In the genomic region with DNA sequence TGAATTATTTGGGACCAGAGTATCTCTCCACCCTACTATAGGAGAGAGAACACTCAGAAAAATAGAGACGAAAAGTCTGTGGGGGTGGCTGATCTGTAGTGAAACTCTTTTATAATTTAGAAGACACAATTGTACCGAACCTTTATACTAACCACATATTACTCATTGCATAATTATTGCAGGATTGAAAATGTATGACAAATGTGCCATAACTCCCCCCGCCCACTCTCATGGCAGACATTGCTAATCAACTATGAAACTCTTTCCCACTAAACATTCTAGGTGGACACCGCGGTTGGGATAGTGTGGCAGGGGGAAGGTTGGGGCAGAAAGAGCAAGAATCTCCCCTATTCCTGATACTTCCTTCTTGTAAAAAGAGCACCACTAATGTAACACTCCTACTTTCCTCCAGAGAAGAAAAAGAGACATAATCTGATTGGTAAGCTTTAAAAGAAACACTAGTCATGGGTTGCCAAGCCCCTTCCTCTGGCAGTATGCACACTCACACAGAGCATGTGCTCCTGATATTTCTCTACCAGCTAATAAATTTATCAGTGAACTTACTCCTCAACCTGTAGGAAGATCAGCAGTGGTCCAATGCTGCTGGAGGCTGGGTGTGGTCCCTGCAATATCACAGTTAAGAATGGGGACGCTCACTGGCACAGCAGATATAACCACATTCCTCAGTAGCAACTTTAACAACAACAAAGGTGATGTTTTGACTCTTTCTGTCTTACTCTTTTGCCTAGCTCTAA, we compare ENCODE assay signal across 12 cellular contexts. TPM values are rescaled to one million over a fixed set of nuclear protein-coding genes. Genes with fewer than 3 reads are reported as not detected.
DNase-seq lines count a peak whose midpoint lies in the region; ATAC-seq, FAIRE-seq and TF ChIP-seq lines count a peak whose summit lies in the region.
"Had no signal": no experiment of that assay in that cellular context is flagged by ENCODE, and none has a peak within 500 bp of the region (broad histone marks: within the 10 kb centered on the region; RNA-seq: fewer than 3 reads in every experiment).

No MANE protein-coding gene starts in this region.

- peak overlapping the region; percentile 29 for H3K27ac ChIP-seq in GM23248
- no peak overlapping the region for H3K27ac ChIP-seq in small intestine (ENCODE audit: low read depth in 1 of 2, low read length in 1 of 2)
- H3K27ac ChIP-seq in CD8-positive, alpha-beta memory T cell (ENCODE audit: low read depth, low read length): no peak overlapping the region
- H3K27ac ChIP-seq: left lung, transverse colon had no signal

- H3F3A ChIP-seq in GM23248 (ENCODE audit: insufficient read depth): peaks cover 4% of the 10 kb centered on the region; the same call in 1 of the 2 replicates

- peaks cover 37% of the 10 kb centered on the region for H3K4me1 Mint-ChIP-seq in activated naive CD8-positive, alpha-beta T cell treated with anti-CD3 and anti-CD28 coated beads, Interleukin-2, amount 50 U/mL, for 24 hours
- H3K4me1 Mint-ChIP-seq in Caco-2 (ENCODE audit: low read depth, unreplicated experiment): no peaks in the 10 kb centered on the region
- peaks cover 11 to 13% (median 12%) of the 10 kb centered on the region in 3 donors for H3K4me1 Mint-ChIP-seq in CD8-positive, alpha-beta memory T cell

- DNase-seq in GM23248 (peak; percentile 75), M059J (ENCODE audit: low read depth) (peak; percentile 40), ureter (ENCODE audit: low spot score) (no peak), small intestine (no peak), Caco-2 (no peak)
- peak; percentile 72 for DNase-seq in activated naive CD8-positive, alpha-beta T cell treated with anti-CD3 and anti-CD28 coated beads, Interleukin-2, amount 50 U/mL, for 24 hours
- peak; percentile 58 to 66 for DNase-seq in stimulated activated CD4-positive, alpha-beta T cell treated with anti-CD3 and anti-CD28 coated beads, Interleukin-4, amount 100 ng/mL, for 4 hours
- no peak for DNase-seq in CD8-positive, alpha-beta memory T cell
- DNase-seq: left lung, right cardiac atrium, transverse colon had no signal

- H3K27me3 ChIP-seq in GM23248 (replicated peaks; ENCODE audit: insufficient read depth) (no peaks in the 10 kb centered on the region), small intestine (ENCODE audit: control insufficient read depth in 2 of 2, insufficient read depth in 2 of 2, low read length in 2 of 2) (no peaks in the 10 kb centered on the region), Caco-2 (replicated peaks; ENCODE audit: control insufficient read depth, insufficient read depth, low read length) (no peaks in the 10 kb centered on the region)
- no peaks in the 10 kb centered on the region for H3K27me3 ChIP-seq in CD8-positive, alpha-beta memory T cell (ENCODE audit: insufficient read depth, low read length, poor library complexity, severe bottlenecking)
- H3K27me3 ChIP-seq: left lung, transverse colon had no signal

- H3K4me3 Mint-ChIP-seq in activated naive CD8-positive, alpha-beta T cell treated with anti-CD3 and anti-CD28 coated beads, Interleukin-2, amount 50 U/mL, for 24 hours: peak overlapping the region; percentile 55
- H3K4me3 Mint-ChIP-seq in Caco-2 (ENCODE audit: unreplicated experiment): no peak overlapping the region
- H3K4me3 Mint-ChIP-seq in CD8-positive, alpha-beta memory T cell: no peak overlapping the region

- TF ChIP-seq CTCF in Caco-2 (IDR thresholded peaks at IDR 0.05; ENCODE audit: insufficient read depth in 1 of 2, low read depth in 1 of 2, low read length in 1 of 2, severe bottlenecking in 1 of 2, unreplicated experiment in 1 of 2): no peak

- H3K27ac Mint-ChIP-seq in activated naive CD8-positive, alpha-beta T cell treated with anti-CD3 and anti-CD28 coated beads, Interleukin-2, amount 50 U/mL, for 24 hours: peak overlapping the region; percentile 90
- no peak overlapping the region for H3K27ac Mint-ChIP-seq in Caco-2 (ENCODE audit: unreplicated experiment)
- peak overlapping the region in 2 of 8 donors; percentile 5 to 15 for H3K27ac Mint-ChIP-seq in CD8-positive, alpha-beta memory T cell

- H3K9me2 ChIP-seq in GM23248 (ENCODE audit: insufficient read depth): no peaks in the 10 kb centered on the region

- H3K4me1 ChIP-seq in GM23248 (ENCODE audit: insufficient read depth) (peaks cover 10% of the 10 kb centered on the region), small intestine (ENCODE audit: control insufficient read depth in 2 of 2, insufficient read depth in 1 of 2, low read depth in 1 of 2, low read length in 1 of 2) (no peaks in the 10 kb centered on the region), Caco-2 (peaks cover 4% of the 10 kb centered on the region)
- no peaks in the 10 kb centered on the region for H3K4me1 ChIP-seq in CD8-positive, alpha-beta memory T cell (ENCODE audit: insufficient read depth, low read length)
- H3K4me1 ChIP-seq: left lung had no signal

- H3K9me3 ChIP-seq in GM23248 (ENCODE audit: low read depth) (no peaks in the 10 kb centered on the region), small intestine (ENCODE audit: control insufficient read depth, low read depth) (no peaks in the 10 kb centered on the region), Caco-2 (no peaks in the 10 kb centered on the region)
- H3K9me3 ChIP-seq in CD8-positive, alpha-beta memory T cell (ENCODE audit: low read length): no peaks in the 10 kb centered on the region
- H3K9me3 ChIP-seq: left lung, transverse colon had no signal

- BruUV-seq in Caco-2 (replicated peaks; lab: Mats Ljungman, UMichigan): no TSS peak

- H3K36me3 ChIP-seq in GM23248 (ENCODE audit: low read depth): no peaks in the 10 kb centered on the region
- no peaks in the 10 kb centered on the region for H3K36me3 ChIP-seq in small intestine (ENCODE audit: control insufficient read depth in 2 of 2, insufficient read depth in 2 of 2, low read length in 2 of 2)
- no peaks in the 10 kb centered on the region for H3K36me3 ChIP-seq in Caco-2 (ENCODE audit: control insufficient read depth, insufficient read depth, low read length)
- no peaks in the 10 kb centered on the region for H3K36me3 ChIP-seq in CD8-positive, alpha-beta memory T cell (ENCODE audit: insufficient read depth, low read length)
- H3K36me3 ChIP-seq: left lung, transverse colon had no signal

- H3K9ac ChIP-seq in GM23248: no peak overlapping the region

- peak overlapping the region; percentile 28; the same call in 1 of the 2 replicates for H2AFZ ChIP-seq in GM23248

- H3K4me3 ChIP-seq in GM23248 (no peak overlapping the region; the same call in 1 of the 2 replicates), small intestine (ENCODE audit: low read depth in 1 of 2, low read length in 2 of 2) (no peak overlapping the region), Caco-2 (ENCODE audit: low read depth, low read length) (no peak overlapping the region)
- H3K4me3 ChIP-seq in CD8-positive, alpha-beta memory T cell (ENCODE audit: low read length): no peak overlapping the region
- H3K4me3 ChIP-seq: left lung, transverse colon had no signal

- H4K20me1 ChIP-seq in GM23248 (ENCODE audit: insufficient read depth): no peaks in the 10 kb centered on the region

- in situ Hi-C loops in GM23248 (cut with MboI): no loop called here

- CTCF ChIA-PET in Caco-2 (lab: Charles Lee): no interaction called here
- CTCF ChIA-PET in CD8-positive, alpha-beta memory T cell (lab: Charles Lee): interaction anchor here (1.3 to 3.9 kb wide), 4 partner anchors 8 to 362 kb away, joined by 4 to 12 read pairs (median 4); no protein-coding TSS in a partner anchor

- peak; percentile 98 for ATAC-seq in activated naive CD8-positive, alpha-beta T cell treated with anti-CD3 and anti-CD28 coated beads, Interleukin-2, amount 50 U/mL, for 24 hours
- ATAC-seq: esophagus mucosa, left lung, right cardiac atrium had no signal

- peaks cover 7% of the 10 kb centered on the region for H3K9me3 Mint-ChIP-seq in activated naive CD8-positive, alpha-beta T cell treated with anti-CD3 and anti-CD28 coated beads, Interleukin-2, amount 50 U/mL, for 24 hours
- H3K9me3 Mint-ChIP-seq in Caco-2 (ENCODE audit: unreplicated experiment): peaks cover 12% of the 10 kb centered on the region
- H3K9me3 Mint-ChIP-seq in CD8-positive, alpha-beta memory T cell: no peaks in the 10 kb centered on the region

- H3K4me2 ChIP-seq in GM23248 (ENCODE audit: unreplicated experiment): no peak overlapping the region

- 55 to 63% methylated on average over 6 of the region's 6 CpGs for WGBS in GM23248 (ENCODE audit: low coverage in 1 of 2, low lambda C conversion rate in 2 of 2, missing lambda C conversion rate in 2 of 2), 2 experiments
- WGBS in small intestine, 3 donors: 81 to 94% (median 86%) methylated on average over 6 of the region's 6 CpGs

- FAIRE-seq in small intestine (lab: Jason Lieb, UNC): no peak

- POLR2A ChIA-PET in Caco-2 (lab: Charles Lee): no interaction called here
- POLR2A ChIA-PET in CD8-positive, alpha-beta memory T cell (lab: Charles Lee): no interaction called here

- H3K79me2 ChIP-seq in GM23248 (ENCODE audit: insufficient read depth): no peaks in the 10 kb centered on the region

- no peaks in the 10 kb centered on the region for H3K36me3 Mint-ChIP-seq in activated naive CD8-positive, alpha-beta T cell treated with anti-CD3 and anti-CD28 coated beads, Interleukin-2, amount 50 U/mL, for 24 hours (ENCODE audit: low read depth)
- H3K36me3 Mint-ChIP-seq in Caco-2 (ENCODE audit: insufficient read depth, unreplicated experiment): no peaks in the 10 kb centered on the region
- H3K36me3 Mint-ChIP-seq in CD8-positive, alpha-beta memory T cell: no peaks in the 10 kb centered on the region

- H3K27me3 Mint-ChIP-seq in activated naive CD8-positive, alpha-beta T cell treated with anti-CD3 and anti-CD28 coated beads, Interleukin-2, amount 50 U/mL, for 24 hours: no peaks in the 10 kb centered on the region
- H3K27me3 Mint-ChIP-seq in Caco-2 (ENCODE audit: insufficient read depth, unreplicated experiment): no peaks in the 10 kb centered on the region
- H3K27me3 Mint-ChIP-seq in CD8-positive, alpha-beta memory T cell: peaks cover 3 to 7% of the 10 kb centered on the region in 2 donors

- intact Hi-C loops in Caco-2 (cut with micrococcal nuclease; ENCODE audit: unreplicated experiment): no loop called here

RNA-seq across cellular contexts. Expression of a gene that starts 18.7 kb away (rescaled TPM):
- total RNA-seq in GM23248 (2014; rRNA removed; shearing (Covaris generic)): 56.7 and 60.6 TPM in 2 replicates
- 76.8 and 78.8 TPM in 2 replicates for polyA plus RNA-seq in GM23248 (2016; fragmentation: Nextera tagmentation; extraction: Ambion mirVana)
- total RNA-seq in M059J (2014; rRNA removed; shearing (Covaris generic)): 31.1 and 43.9 TPM in 2 replicates
- total RNA-seq in ureter: 63.7 TPM
- 10 to 100 TPM in 1 of 3 donors, 1 to 10 TPM in 2; 1.1 to 12.1 (median 1.4) TPM for polyA plus RNA-seq in small intestine
- 168 and 169 TPM in 2 replicates for total RNA-seq in Caco-2 (2022)
- total RNA-seq in CD8-positive, alpha-beta memory T cell: 10 to 100 TPM; 37.1 to 38.4 TPM
- polyA plus RNA-seq in CD8-positive, alpha-beta memory T cell: 48.7 TPM

Comparison
In these comparisons a context has a peak if more than half of its experiments do, and no peak if none do; other contexts are left out.
1. DNase-seq: peak in GM23248 (single experiment), M059J (single experiment), activated naive CD8-positive, alpha-beta T cell treated with anti-CD3 and anti-CD28 coated beads, Interleukin-2, amount 50 U/mL, for 24 hours (single experiment) and stimulated activated CD4-positive, alpha-beta T cell treated with anti-CD3 and anti-CD28 coated beads, Interleukin-4, amount 100 ng/mL, for 4 hours (2 of 2); none in ureter (single experiment), small intestine (single experiment), Caco-2 (0 of 2) and CD8-positive, alpha-beta memory T cell (0 of 5).